9 cellular contexts compared by ENCODE assay signal in genomic region chrX:153926594-153926862, GRCh38. TPM values are rescaled to one million over a fixed set of nuclear protein-coding genes. Genes with fewer than 3 reads are reported as not detected.
DNase-seq lines count a peak whose midpoint lies in the region; ATAC-seq and TF ChIP-seq lines count a peak whose summit lies in the region.
"Had no signal": no experiment of that assay in that cellular context is flagged by ENCODE, and none has a peak within 500 bp of the region (broad histone marks: within the 10 kb centered on the region; RNA-seq: fewer than 3 reads in every experiment).

No MANE protein-coding gene starts in this region.

- peaks cover 0 to 38% of the 10 kb centered on the region in 2 experiments for H3K27me3 ChIP-seq in mesenchymal stem cell (ENCODE audit: control insufficient read depth in 1 of 2, insufficient read depth in 1 of 2, low read length in 2 of 2)
- no peaks in the 10 kb centered on the region for H3K27me3 ChIP-seq in vagina

- H3K4me3 ChIP-seq in mesenchymal stem cell (ENCODE audit: insufficient read depth in 1 of 2, low read depth in 1 of 2, low read length in 2 of 2) (peak overlapping the region in 1 of 2 experiments; percentile 84), vagina (peak overlapping the region; percentile 24 to 57)

- peak overlapping the region; percentile 80 for H2BK15ac ChIP-seq in mesenchymal stem cell (ENCODE audit: low read depth, poor library complexity, severe bottlenecking)

- no peaks in the 10 kb centered on the region for H3K27me3 Mint-ChIP-seq in activated naive CD8-positive, alpha-beta T cell

- DNase-seq in Right ventricle myocardium inferior (ENCODE audit: missing footprints) = no peak
- DNase-seq in left cardiac atrium = no peak
- no peak for DNase-seq in mesenchymal stem cell
- DNase-seq in vagina (ENCODE audit: extremely low spot score in 2 of 2) = no peak
- DNase-seq in NAMALWA (ENCODE audit: low spot score) = no peak
- no peak for DNase-seq in NCI-H128 (lab: John Stamatoyannopoulos, UW; ENCODE audit: unreplicated experiment)

- peak overlapping the region in 1 of 2 experiments; percentile 29 for H3K14ac ChIP-seq in mesenchymal stem cell (ENCODE audit: low read length in 2 of 2)

- peak overlapping the region; percentile 75 to 97 for H3K18ac ChIP-seq in mesenchymal stem cell (ENCODE audit: low read depth in 1 of 2, low read length in 2 of 2)

- peaks cover 2% of the 10 kb centered on the region for H3K36me3 Mint-ChIP-seq in activated naive CD8-positive, alpha-beta T cell

- H3K4me2 ChIP-seq in mesenchymal stem cell (ENCODE audit: low read length, poor library complexity, severe bottlenecking) = peak overlapping the region; percentile 63

- H2AK5ac ChIP-seq in mesenchymal stem cell (ENCODE audit: low read length, severe bottlenecking) = peak overlapping the region; percentile 69

- peaks cover 5% of the 10 kb centered on the region for H3K79me1 ChIP-seq in mesenchymal stem cell (replicated peaks; ENCODE audit: low read length, poor library complexity, severe bottlenecking)

- H4K91ac ChIP-seq in mesenchymal stem cell (ENCODE audit: low read length) = peak overlapping the region; percentile 95

- peak overlapping the region; percentile 45 for H3K27ac ChIP-seq in mesenchymal stem cell (ENCODE audit: low read length, poor library complexity, severe bottlenecking)
- peak overlapping the region; percentile 90 for H3K27ac ChIP-seq in vagina

- peak overlapping the region; percentile 79 for H2BK120ac ChIP-seq in mesenchymal stem cell (ENCODE audit: low read depth, low read length)

- intact Hi-C loops in Right ventricle myocardium inferior (cut with DNase I) (no loop called here), left cardiac atrium (cut with DNase I) (no loop called here), vagina (cut with DNase I) (loop anchor here (10.0 kb wide), 1 partner anchor 142 kb away; the partner anchor contains the start of gene SRPK3)

- H3K9ac ChIP-seq in mesenchymal stem cell (ENCODE audit: low read length) = no peak overlapping the region

- peaks cover 24% of the 10 kb centered on the region in 2 experiments for H3K36me3 ChIP-seq in mesenchymal stem cell (ENCODE audit: control insufficient read depth in 1 of 2, insufficient read depth in 2 of 2, low read depth in 1 of 2, low read length in 2 of 2)
- H3K36me3 ChIP-seq in vagina = no peaks in the 10 kb centered on the region

- H2BK12ac ChIP-seq in mesenchymal stem cell (ENCODE audit: low read length in 2 of 2) = peak overlapping the region; percentile 54 to 86

- no peak for TF ChIP-seq POLR2A in vagina (IDR thresholded peaks at IDR 0.05)

- no peaks in the 10 kb centered on the region for H3K9me3 ChIP-seq in mesenchymal stem cell (ENCODE audit: control insufficient read depth, low read length)
- H3K9me3 ChIP-seq in vagina = no peaks in the 10 kb centered on the region

- peaks cover 23% of the 10 kb centered on the region for H3K4me1 ChIP-seq in mesenchymal stem cell (ENCODE audit: control insufficient read depth, insufficient read depth, low read depth, low read length)
- peaks cover 47% of the 10 kb centered on the region for H3K4me1 ChIP-seq in vagina

- H3K4ac ChIP-seq in mesenchymal stem cell (ENCODE audit: low read depth in 1 of 2, low read length in 2 of 2) = peak overlapping the region in 1 of 2 experiments; percentile 77

- peak overlapping the region; percentile 91 for H3K4me3 Mint-ChIP-seq in activated naive CD8-positive, alpha-beta T cell

- H2AFZ ChIP-seq in mesenchymal stem cell (ENCODE audit: low read depth, low read length) = no peak overlapping the region

- H3K4me1 Mint-ChIP-seq in activated naive CD8-positive, alpha-beta T cell (ENCODE audit: low read depth) = peaks cover 27% of the 10 kb centered on the region

- TF ChIP-seq CTCF in vagina (IDR thresholded peaks at IDR 0.05) = no peak

- peak; percentile 6 for ATAC-seq in Right ventricle myocardium inferior
- ATAC-seq in left cardiac atrium = no peak
- ATAC-seq in GM18520 (IDR thresholded peaks at IDR 0.05; ENCODE audit: unreplicated experiment) = no peak

- no peaks in the 10 kb centered on the region for H3K9me3 Mint-ChIP-seq in activated naive CD8-positive, alpha-beta T cell (ENCODE audit: low read depth)

- H2BK5ac ChIP-seq in mesenchymal stem cell (ENCODE audit: low read depth, low read length, poor library complexity, severe bottlenecking) = peak overlapping the region; percentile 19

- WGBS in mesenchymal stem cell = 31% methylated on average over 2 of the region's 4 CpGs

- no peak overlapping the region for H3K23ac ChIP-seq in mesenchymal stem cell (ENCODE audit: low read length in 2 of 2)

- peak overlapping the region; percentile 96 for H4K8ac ChIP-seq in mesenchymal stem cell (ENCODE audit: low read length)

- H3K27ac Mint-ChIP-seq in activated naive CD8-positive, alpha-beta T cell = peak overlapping the region; percentile 91

RNA-seq across cellular contexts. Expression of gene ARHGAP4, which starts 0.5 kb away (rescaled TPM):
- total RNA-seq in Right ventricle myocardium inferior (9.7 TPM), left cardiac atrium (10 to 100 TPM; 19.3 to 20.4 TPM), vagina (36.6 TPM)
- 0.83 TPM for polyA plus RNA-seq in mesenchymal stem cell (2013, experiment 1 of 2)
- 1.1 TPM for polyA plus RNA-seq in mesenchymal stem cell (2013, experiment 2 of 2)

RNA-seq across cellular contexts. Expression of gene NAA10, which starts 8.3 kb away (rescaled TPM):
- total RNA-seq in Right ventricle myocardium inferior (80.6 TPM), left cardiac atrium (10 to 100 TPM; 67.4 to 81.4 TPM), vagina (66.8 TPM)
- polyA plus RNA-seq in mesenchymal stem cell (2013, experiment 1 of 2) = 173 TPM
- 171 TPM for polyA plus RNA-seq in mesenchymal stem cell (2013, experiment 2 of 2)

RNA-seq across cellular contexts. Expression of gene RENBP, which starts 17.9 kb away (rescaled TPM):
- 8.8 TPM for total RNA-seq in Right ventricle myocardium inferior
- 10 to 100 TPM; 14.7 to 14.8 TPM for total RNA-seq in left cardiac atrium
- 20.4 TPM for polyA plus RNA-seq in mesenchymal stem cell (2013, experiment 1 of 2)
- 17.0 TPM for polyA plus RNA-seq in mesenchymal stem cell (2013, experiment 2 of 2)
- total RNA-seq in vagina = 4.2 TPM

RNA-seq across cellular contexts. Expression of gene AVPR2, which starts 22.1 kb away (rescaled TPM):
- total RNA-seq in Right ventricle myocardium inferior (3.2 TPM), left cardiac atrium (1 to 10 TPM; 3.7 to 3.8 TPM), vagina (4.9 TPM)
- not detected for polyA plus RNA-seq in mesenchymal stem cell (2013, experiment 1 of 2)
- polyA plus RNA-seq in mesenchymal stem cell (2013, experiment 2 of 2) = not detected
- total RNA-seq: HT1080 had no signal

RNA-seq across cellular contexts. Expression of gene L1CAM, which starts 40.6 kb away (rescaled TPM):
- total RNA-seq in Right ventricle myocardium inferior (6.1 TPM), left cardiac atrium (1 to 10 TPM; 4.3 to 9.2 TPM), vagina (9.6 TPM)
- polyA plus RNA-seq in mesenchymal stem cell (2013, experiment 1 of 2) = 25.9 TPM
- 25.0 TPM for polyA plus RNA-seq in mesenchymal stem cell (2013, experiment 2 of 2)
